19 cellular contexts compared by ENCODE assay signal in the genomic region with DNA sequence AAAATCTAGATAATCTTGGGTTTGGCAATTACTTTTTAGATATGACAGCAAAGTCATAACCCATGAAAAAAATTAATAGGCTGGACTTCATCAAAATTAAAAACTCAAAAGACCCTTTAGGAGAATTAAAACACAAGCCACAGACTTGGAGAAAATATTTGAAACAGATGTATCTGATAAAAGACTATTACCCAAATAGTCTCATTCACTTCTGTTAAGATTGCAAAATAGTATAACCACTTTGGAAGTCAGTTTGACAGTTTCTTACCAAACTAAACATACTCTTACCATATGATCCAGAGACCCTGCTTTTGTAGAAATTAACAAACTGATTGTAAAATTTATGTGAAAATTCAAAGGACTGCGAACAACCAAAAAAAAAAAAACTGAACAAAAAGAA. TPM values are rescaled to one million over a fixed set of nuclear protein-coding genes. Genes with fewer than 3 reads are reported as not detected.
DNase-seq lines count a peak whose midpoint lies in the region; ATAC-seq and TF ChIP-seq lines count a peak whose summit lies in the region.
"Had no signal": no experiment of that assay in that cellular context is flagged by ENCODE, and none has a peak within 500 bp of the region (broad histone marks: within the 10 kb centered on the region; RNA-seq: fewer than 3 reads in every experiment).

No MANE protein-coding gene starts in this region.

- H3K79me2 ChIP-seq in SK-N-SH (ENCODE audit: insufficient read depth): no peaks in the 10 kb centered on the region

- no peaks in the 10 kb centered on the region for H3K9me2 ChIP-seq in SK-N-SH

- WGBS in SK-N-SH (ENCODE audit: low lambda C conversion rate): 83% methylated on average over 1 of the region's 1 CpG

- no peak for DNase-seq in SK-N-SH
- DNase-seq in adipocyte (ENCODE audit: low read depth): peak; percentile 53
- peak; percentile 23 for DNase-seq in fibroblast of the aortic adventitia (ENCODE audit: low read depth)
- DNase-seq in effector memory CD8-positive, alpha-beta T cell: no peak
- no peak for DNase-seq in HT-29 (ENCODE audit: low spot score)
- DNase-seq in activated CD4-positive, alpha-beta T cell treated with anti-CD3 and anti-CD28 coated beads, Interleukin-2, amount 50 U/mL, for 1 hour: no peak
- no peak for DNase-seq in CD4-positive, alpha-beta memory T cell
- DNase-seq: ACHN; BE2C; CD8-positive, alpha-beta T cell; COR-L47; DMS153; DMS79 treated with DMSO at 0.1 percent for 48 hours; EL had no signal

- H3K27me3 Mint-ChIP-seq in effector memory CD8-positive, alpha-beta T cell: peaks cover 12 to 23% of the 10 kb centered on the region in 2 donors
- H3K27me3 Mint-ChIP-seq in CD4-positive, alpha-beta memory T cell: peaks cover 7 to 12% of the 10 kb centered on the region in 2 donors

- H3K4me1 Mint-ChIP-seq in effector memory CD8-positive, alpha-beta T cell (ENCODE audit: low read depth in 2 of 2): peaks cover 0 to 4% of the 10 kb centered on the region in 2 donors
- peaks cover 0 to 2% (median 1%) of the 10 kb centered on the region in 4 donors for H3K4me1 Mint-ChIP-seq in CD4-positive, alpha-beta memory T cell

- peaks cover 9% of the 10 kb centered on the region for H3F3A ChIP-seq in SK-N-SH (replicated peaks; ENCODE audit: insufficient read depth)

- H3K27ac ChIP-seq in SK-N-SH (ENCODE audit: low read depth in 2 of 2, low read length in 1 of 2): no peak overlapping the region
- H3K27ac ChIP-seq in CD4-positive, alpha-beta memory T cell (ENCODE audit: low read depth, low read length): no peak overlapping the region
- H3K27ac ChIP-seq: C4-2B had no signal

- H3K36me3 ChIP-seq in SK-N-SH (replicated peaks in 1 of 2; ENCODE audit: control insufficient read depth in 1 of 2, insufficient read depth in 2 of 2, low read length in 1 of 2) (no peaks in the 10 kb centered on the region), adipocyte (ENCODE audit: control insufficient read depth, insufficient read depth, low read length, severe bottlenecking) (no peaks in the 10 kb centered on the region)
- H3K36me3 ChIP-seq in CD4-positive, alpha-beta memory T cell (ENCODE audit: insufficient read depth, low read length): no peaks in the 10 kb centered on the region
- H3K36me3 ChIP-seq: BE2C, HAP-1 had no signal

- no peaks in the 10 kb centered on the region for H3K27me3 ChIP-seq in SK-N-SH (ENCODE audit: insufficient read depth)
- H3K27me3 ChIP-seq in adipocyte (replicated peaks; ENCODE audit: control insufficient read depth, insufficient read depth, low read length): no peaks in the 10 kb centered on the region
- no peaks in the 10 kb centered on the region for H3K27me3 ChIP-seq in CD4-positive, alpha-beta memory T cell (ENCODE audit: insufficient read depth, low read length)
- H3K27me3 ChIP-seq: BE2C had no signal

- ATAC-seq in SK-N-SH treated with all-trans-retinoic acid at 6 μM for 48 hours: no peak
- ATAC-seq in effector memory CD8-positive, alpha-beta T cell (replicated peaks): no peak
- ATAC-seq: CD8-positive, alpha-beta T cell; HepG2 had no signal

- H3K27ac Mint-ChIP-seq in effector memory CD8-positive, alpha-beta T cell: no peak overlapping the region
- H3K27ac Mint-ChIP-seq in CD4-positive, alpha-beta memory T cell: no peak overlapping the region
- H3K27ac Mint-ChIP-seq: CD8-positive, alpha-beta T cell had no signal

- TF ChIP-seq CTCF in SK-N-SH (IDR thresholded peaks at IDR 0.05) (no peak), fibroblast of the aortic adventitia (IDR thresholded peaks at IDR 0.05; ENCODE audit: insufficient read depth, low read length) (no peak)

- H3K9me3 ChIP-seq in SK-N-SH: no peaks in the 10 kb centered on the region
- H3K9me3 ChIP-seq in adipocyte (ENCODE audit: control insufficient read depth, low read length): no peaks in the 10 kb centered on the region
- H3K9me3 ChIP-seq in CD4-positive, alpha-beta memory T cell (ENCODE audit: control insufficient read depth in 1 of 2, low read length in 2 of 2): no peaks in the 10 kb centered on the region
- H3K9me3 ChIP-seq: BE2C, HAP-1 had no signal

- H3K4me3 Mint-ChIP-seq in effector memory CD8-positive, alpha-beta T cell: no peak overlapping the region
- H3K4me3 Mint-ChIP-seq in CD4-positive, alpha-beta memory T cell: no peak overlapping the region
- H3K4me3 Mint-ChIP-seq: CD8-positive, alpha-beta T cell had no signal

- no peak for TF ChIP-seq RAD21 in SK-N-SH (IDR thresholded peaks at IDR 0.05; ENCODE audit: low read length)

- TF ChIP-seq EP300 in SK-N-SH (IDR thresholded peaks at IDR 0.05; ENCODE audit: borderline replicate concordance in 1 of 2, low read depth in 1 of 2, low read length in 1 of 2): no peak

- no peak overlapping the region for H3K4me3 ChIP-seq in SK-N-SH (ENCODE audit: low read depth in 2 of 2, low read length in 1 of 2)
- H3K4me3 ChIP-seq in adipocyte (ENCODE audit: low read length): no peak overlapping the region
- no peak overlapping the region for H3K4me3 ChIP-seq in fibroblast of the aortic adventitia (ENCODE audit: low read depth, low read length)
- H3K4me3 ChIP-seq in CD4-positive, alpha-beta memory T cell (ENCODE audit: low read length in 2 of 2): no peak overlapping the region
- H3K4me3 ChIP-seq: HAP-1 had no signal

- H3K4me1 ChIP-seq in SK-N-SH (ENCODE audit: control insufficient read depth in 1 of 2, insufficient read depth in 2 of 2, low read depth in 1 of 2, low read length in 1 of 2) (peaks cover 9 to 10% of the 10 kb centered on the region in 2 experiments; a peak in 3 of 4 replicates), adipocyte (ENCODE audit: control insufficient read depth, insufficient read depth, low read length) (peaks cover 36% of the 10 kb centered on the region)
- no peaks in the 10 kb centered on the region for H3K4me1 ChIP-seq in CD4-positive, alpha-beta memory T cell (ENCODE audit: insufficient read depth, low read length)
- H3K4me1 ChIP-seq: BE2C had no signal

- no peaks in the 10 kb centered on the region for H3K36me3 Mint-ChIP-seq in effector memory CD8-positive, alpha-beta T cell (ENCODE audit: insufficient read depth)
- no peaks in the 10 kb centered on the region for H3K36me3 Mint-ChIP-seq in CD4-positive, alpha-beta memory T cell
- H3K36me3 Mint-ChIP-seq: CD8-positive, alpha-beta T cell had no signal

- intact Hi-C loops in CD4-positive, alpha-beta memory T cell (cut with micrococcal nuclease): no loop called here

- POLR2A ChIA-PET in SK-N-SH (lab: Yijun Ruan, JAX): no interaction called here
- POLR2A ChIA-PET in CD4-positive, alpha-beta memory T cell (lab: Charles Lee; ENCODE audit: partially characterized antibody): no interaction called here

- CTCF ChIA-PET in SK-N-SH (lab: Yijun Ruan, JAX): interaction anchor here (0.8 kb wide), 1 partner anchor 17 kb away, joined by 3 read pairs; no protein-coding TSS in a partner anchor
- CTCF ChIA-PET in CD4-positive, alpha-beta memory T cell (lab: Charles Lee; ENCODE audit: partially characterized antibody): no interaction called here

- H3K9ac ChIP-seq in SK-N-SH (no peak overlapping the region), adipocyte (ENCODE audit: low read length) (no peak overlapping the region)

- no peak overlapping the region for H3K4me2 ChIP-seq in SK-N-SH

- no peaks in the 10 kb centered on the region for H4K20me1 ChIP-seq in SK-N-SH (ENCODE audit: insufficient read depth)

- H3K9me3 Mint-ChIP-seq in effector memory CD8-positive, alpha-beta T cell: no peaks in the 10 kb centered on the region
- H3K9me3 Mint-ChIP-seq in CD4-positive, alpha-beta memory T cell: no peaks in the 10 kb centered on the region
- H3K9me3 Mint-ChIP-seq: CD8-positive, alpha-beta T cell had no signal

- no peak overlapping the region for H2AFZ ChIP-seq in SK-N-SH (ENCODE audit: low read depth)

TF ChIP-seq in SK-N-SH, 30 proteins besides CTCF, POLR2A, EP300 and RAD21:
- TF ChIP-seq GABPA (IDR thresholded peaks at IDR 0.05; ENCODE audit: low read depth) (no peak), TCF12 (IDR thresholded peaks at IDR 0.05) (peak; percentile 13; the same call in 1 of the 2 replicates)

TF ChIP-seq in SK-N-SH treated with all-trans-retinoic acid at 6 μM for 48 hours, 23 proteins besides CTCF, POLR2A, EP300 and RAD21 (continues in another document):
- no peak for TF ChIP-seq BACH2 (CRISPR knock-in tag; IDR thresholded peaks at IDR 0.05; ENCODE audit: borderline replicate concordance)
- TF ChIP-seq RARB (CRISPR knock-in tag; IDR thresholded peaks at IDR 0.05): no peak
- no peak for TF ChIP-seq PPARA (CRISPR knock-in tag; IDR thresholded peaks at IDR 0.05; ENCODE audit: borderline replicate concordance)
- no peak for TF ChIP-seq SNAI2 (CRISPR knock-in tag; IDR thresholded peaks at IDR 0.05)
- TF ChIP-seq ARNTL (CRISPR knock-in tag; IDR thresholded peaks at IDR 0.05; ENCODE audit: borderline replicate concordance, low read depth): no peak
- no peak for TF ChIP-seq ISL1 (CRISPR knock-in tag; IDR thresholded peaks at IDR 0.05)
- no peak for TF ChIP-seq POU6F1 (CRISPR knock-in tag; IDR thresholded peaks at IDR 0.05; ENCODE audit: borderline replicate concordance, low read depth)

RNA-seq across cellular contexts. Expression of gene SLC44A3, which starts 32.5 kb away (rescaled TPM):
- polyA plus RNA-seq in SK-N-SH (2012; rRNA removed): 2.6 and 4.4 TPM in 2 replicates
- 3.8 and 4.0 TPM in 2 replicates for polyA plus RNA-seq in SK-N-SH (2012; cell fraction: cytosol; rRNA removed)
- 2.8 and 4.4 TPM in 2 replicates for polyA plus RNA-seq in SK-N-SH (2012; cell fraction: nucleus; rRNA removed)
- total RNA-seq in fibroblast of the aortic adventitia (ENCODE audit: low replicate concordance): 1.6 and 2.9 TPM in 2 replicates
- total RNA-seq in HT-29 (2014; rRNA removed; shearing (Covaris generic)): 14.1 and 15.6 TPM in 2 replicates
- 1 to 10 TPM; 1.9 to 2.3 TPM for total RNA-seq in CD4-positive, alpha-beta memory T cell
- 1 to 10 TPM; 1.1 to 1.9 TPM for polyA plus RNA-seq in CD4-positive, alpha-beta memory T cell
- total RNA-seq: A172; CD8-positive, alpha-beta T cell had no signal

Comparison
In these comparisons a context has a peak if more than half of its experiments do, and no peak if none do; other contexts are left out.
1. DNase-seq: peak in adipocyte (single experiment) and fibroblast of the aortic adventitia (single experiment); none in SK-N-SH (single experiment), effector memory CD8-positive, alpha-beta T cell (0 of 3), HT-29 (single experiment), activated CD4-positive, alpha-beta T cell treated with anti-CD3 and anti-CD28 coated beads, Interleukin-2, amount 50 U/mL, for 1 hour (single experiment) and CD4-positive, alpha-beta memory T cell (0 of 5).